Comparison of ENCODE assay signal across 1 cellular context in genomic region chr7:101153969-101154692, GRCh38.
TF ChIP-seq lines count a peak whose summit lies in the region.

Gene AP1S1 (plus strand): TSS chr7:101154476. CDS start chr7:101154515, 39 bp downstream.

TF ChIP-seq in HEK293, 187 proteins besides CTCF, POLR2A, EP300 and RAD21 (continued from another document):
- TF ChIP-seq ZNF398 (tag by site-specific recombination; IDR thresholded peaks at IDR 0.05) (peak; percentile 86), GLIS1 (tag by site-specific recombination; IDR thresholded peaks at IDR 0.05) (peak; percentile 67), ZNF449 (tag by site-specific recombination; IDR thresholded peaks at IDR 0.05) (no peak), YY2 (tag by site-specific recombination; IDR thresholded peaks at IDR 0.05) (0 out of 2 replicates have a peak, but pooled peaks have one; percentile 25)
TF ChIP-seq in HEK293: peak in this region for 44.
